ENCODE assay signal across 8 cellular contexts in genomic region chr21:36964832-36965719, GRCh38. TPM values are rescaled to one million over a fixed set of nuclear protein-coding genes. Genes with fewer than 3 reads are reported as not detected.
A peak's percentile ranks its signal among the peaks of the same experiment; 100 is the strongest.
DNase-seq lines count a peak whose midpoint lies in the region; ATAC-seq and TF ChIP-seq lines count a peak whose summit lies in the region.

No MANE protein-coding gene starts in this region.

- H3K9me3 Mint-ChIP-seq in central memory CD8-positive, alpha-beta T cell: no peaks in the 10 kb centered on the region
- no peaks in the 10 kb centered on the region for H3K9me3 Mint-ChIP-seq in neural crest cell

- H3K27ac Mint-ChIP-seq in central memory CD8-positive, alpha-beta T cell (ENCODE audit: low read depth): peak overlapping the region; percentile 94
- H3K27ac Mint-ChIP-seq in neural crest cell (ENCODE audit: unreplicated experiment): peak overlapping the region; percentile 53

- H3K36me3 Mint-ChIP-seq in central memory CD8-positive, alpha-beta T cell (ENCODE audit: insufficient read depth): peaks cover 7% of the 10 kb centered on the region
- no peaks in the 10 kb centered on the region for H3K36me3 Mint-ChIP-seq in neural crest cell (ENCODE audit: low read depth)

- TF ChIP-seq CTCF in GM12875 (IDR thresholded peaks at IDR 0.05; ENCODE audit: borderline replicate concordance, insufficient read depth, low read depth, low read length): no peak
- TF ChIP-seq CTCF in neural crest cell (conservative IDR thresholded peaks at IDR 0.05): no peak

- ATAC-seq in central memory CD8-positive, alpha-beta T cell (replicated peaks; ENCODE audit: extremely low read depth, poor library complexity, severe bottlenecking): no peak
- no peak for ATAC-seq in GM18511 (IDR thresholded peaks at IDR 0.05; ENCODE audit: unreplicated experiment)
- no peak for ATAC-seq in GM19452 (IDR thresholded peaks at IDR 0.05; ENCODE audit: unreplicated experiment)

- H3K4me3 Mint-ChIP-seq in central memory CD8-positive, alpha-beta T cell: peak overlapping the region; percentile 85
- H3K4me3 Mint-ChIP-seq in neural crest cell: peak overlapping the region; percentile 93

- H3K4me1 Mint-ChIP-seq in central memory CD8-positive, alpha-beta T cell: peaks cover 20% of the 10 kb centered on the region
- peaks cover 16% of the 10 kb centered on the region for H3K4me1 Mint-ChIP-seq in neural crest cell

- H3K27me3 Mint-ChIP-seq in central memory CD8-positive, alpha-beta T cell: no peaks in the 10 kb centered on the region
- peaks cover 2% of the 10 kb centered on the region for H3K27me3 Mint-ChIP-seq in neural crest cell (ENCODE audit: low read depth)

- DNase-seq in NCI-H526 treated with DMSO at 0.1 percent for 48 hours (lab: John Stamatoyannopoulos, UW) (peak; percentile 60), neural crest cell (ENCODE audit: low read depth, low spot score) (no peak), NCI-H1092 (lab: John Stamatoyannopoulos, UW) (no peak)
- DNase-seq in central memory CD8-positive, alpha-beta T cell (ENCODE audit: low spot score in 2 of 2): no peak
- DNase-seq in stimulated activated CD4-positive, alpha-beta T cell treated with anti-CD3 and anti-CD28 coated beads, Interleukin-4, amount 100 ng/mL, for 24 hours: no peak

- peak overlapping the region; percentile 68 for H3K4me3 ChIP-seq in GM12875 (ENCODE audit: low read depth, low read length)

RNA-seq across cellular contexts. Expression of gene HLCS, which starts 1.4 kb away (rescaled TPM):
- total RNA-seq in neural crest cell: 18.5 and 21.9 TPM in 2 replicates

RNA-seq across cellular contexts. Expression of gene RIPPLY3, which starts 41.4 kb away (rescaled TPM):
- 2.6 and 3.2 TPM in 2 replicates for total RNA-seq in neural crest cell
